ENCODE assay signal across 21 cellular contexts in the genomic region with DNA sequence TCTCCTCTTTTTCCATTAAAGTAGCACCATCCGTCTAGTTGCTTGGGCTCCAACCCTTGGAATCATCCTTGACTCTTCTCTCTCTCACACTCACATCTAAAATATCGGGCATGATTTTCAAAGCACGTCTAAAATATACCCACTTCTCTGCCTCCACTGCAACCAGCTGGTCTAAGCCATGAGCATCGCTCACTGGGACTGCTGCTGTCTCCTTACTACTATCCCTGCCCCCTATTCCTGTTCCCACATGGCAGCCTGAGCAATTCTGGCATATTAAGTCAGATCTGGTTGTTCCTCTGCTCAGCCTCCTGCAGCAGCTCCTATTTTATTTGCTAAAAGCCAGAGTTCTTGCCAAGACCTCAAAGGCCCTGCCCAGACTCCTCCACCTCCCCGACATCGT. TPM values are rescaled to one million over a fixed set of nuclear protein-coding genes. Genes with fewer than 3 reads are reported as not detected.
A peak's percentile ranks its signal among the peaks of the same experiment; 100 is the strongest.
DNase-seq lines count a peak whose midpoint lies in the region; ATAC-seq and TF ChIP-seq lines count a peak whose summit lies in the region.
"Had no signal": no experiment of that assay in that cellular context is flagged by ENCODE, and none has a peak within 500 bp of the region (broad histone marks: within the 10 kb centered on the region; RNA-seq: fewer than 3 reads in every experiment).

No MANE protein-coding gene starts in this region.

- H3K79me1 ChIP-seq in H9 (ENCODE audit: insufficient read depth, low read depth, low read length, poor library complexity, severe bottlenecking), result peaks cover 3% of the 10 kb centered on the region

- H4K8ac ChIP-seq in H9 (replicated peaks; ENCODE audit: insufficient read length, low read depth, low read length), result no peak overlapping the region

- H3T11ph ChIP-seq in H9 (ENCODE audit: low read length), result no peak overlapping the region

- H3K36me3 ChIP-seq in BLaER1 treated with 17β-estradiol and CSF1 and Interleukin-3, amounts not matched to agents 10 nM and 100 nM, result peaks cover 52 to 88% (median 73%) of the 10 kb centered on the region in 11 experiments
- H3K36me3 ChIP-seq: ovary, sigmoid colon had no signal

- DNase-seq in H9, result no peak
- DNase-seq in progenitor cell of endocrine pancreas (ENCODE audit: low spot score, unreplicated experiment), result no peak
- DNase-seq in NCI-H1694 (lab: John Stamatoyannopoulos, UW), result no peak
- DNase-seq: activated effector memory CD4-positive, alpha-beta T cell treated with anti-CD3 and anti-CD28 coated beads, Interleukin-2, amount 50 U/mL, for 16 hours; caudate nucleus; DND-41; erythroblast; foreskin melanocyte; hypothalamus; lower lobe of right lung; NCI-H1092; NCI-H2081 treated with DMSO at 0.1 percent for 48 hours; NCI-H510A treated with DMSO at 0.1 percent for 48 hours; ovary; sigmoid colon had no signal

- H2BK12ac ChIP-seq in H9 (ENCODE audit: insufficient read length, low read depth, low read length), result no peak overlapping the region

- no peak overlapping the region for H3K23ac ChIP-seq in H9 (ENCODE audit: insufficient read length, low read depth, low read length)

- H3K9me3 Mint-ChIP-seq in H9 (no peaks in the 10 kb centered on the region), progenitor cell of endocrine pancreas (ENCODE audit: low read depth) (no peaks in the 10 kb centered on the region)
- no peaks in the 10 kb centered on the region for H3K9me3 Mint-ChIP-seq in dendritic cell treated with granulocyte-macrophage colony-stimulating factor and Interleukin-4, amounts not matched to agents 40 ng/mL and 50 ng/mL, for 4 days

- H2AFZ ChIP-seq in H9 (ENCODE audit: low read length), result no peak overlapping the region

- no peak overlapping the region for H2BK20ac ChIP-seq in H9 (ENCODE audit: low read depth, low read length, poor library complexity, severe bottlenecking)

- ATAC-seq in GM18870 (IDR thresholded peaks at IDR 0.05; ENCODE audit: unreplicated experiment), result no peak
- no peak for ATAC-seq in HG02610 (IDR thresholded peaks at IDR 0.05; ENCODE audit: unreplicated experiment)

- H3K4me3 Mint-ChIP-seq in H9 (no peak overlapping the region), progenitor cell of endocrine pancreas (ENCODE audit: low read depth) (no peak overlapping the region)
- H3K4me3 Mint-ChIP-seq in dendritic cell treated with granulocyte-macrophage colony-stimulating factor and Interleukin-4, amounts not matched to agents 40 ng/mL and 50 ng/mL, for 4 days, result no peak overlapping the region

- intact Hi-C loops in dendritic cell treated with granulocyte-macrophage colony-stimulating factor and Interleukin-4, amounts not matched to agents 40 ng/mL and 50 ng/mL, for 4 days (cut with micrococcal nuclease), result loop anchor here (10.0 kb wide), 1 partner anchor 51 kb away; no protein-coding TSS in a partner anchor

- H3K4me3 ChIP-seq in BLaER1 treated with 17β-estradiol and CSF1 and Interleukin-3, amounts not matched to agents 10 nM and 100 nM, result no peak overlapping the region
- H3K4me3 ChIP-seq: lower lobe of right lung, ovary, sigmoid colon, tibial nerve had no signal

- H3K4me1 Mint-ChIP-seq in H9 (peaks cover 27 to 29% of the 10 kb centered on the region in 2 experiments; a peak in 3 of 4 replicates), progenitor cell of endocrine pancreas (ENCODE audit: low read depth) (peaks cover 2% of the 10 kb centered on the region)
- H3K4me1 Mint-ChIP-seq in dendritic cell treated with granulocyte-macrophage colony-stimulating factor and Interleukin-4, amounts not matched to agents 40 ng/mL and 50 ng/mL, for 4 days (ENCODE audit: low read depth), result peaks cover 59% of the 10 kb centered on the region

- no peak overlapping the region for H2BK15ac ChIP-seq in H9 (ENCODE audit: low read depth, low read length)

- H3K27me3 Mint-ChIP-seq in H9 (ENCODE audit: low read depth) (no peaks in the 10 kb centered on the region), progenitor cell of endocrine pancreas (no peaks in the 10 kb centered on the region)
- H3K27me3 Mint-ChIP-seq in dendritic cell treated with granulocyte-macrophage colony-stimulating factor and Interleukin-4, amounts not matched to agents 40 ng/mL and 50 ng/mL, for 4 days, result no peaks in the 10 kb centered on the region

- H3K18ac ChIP-seq in H9 (ENCODE audit: insufficient read length, low read depth, low read length), result no peak overlapping the region

- H4K20me1 ChIP-seq in BLaER1 treated with 17β-estradiol and CSF1 and Interleukin-3, amounts not matched to agents 10 nM and 100 nM, result peaks cover 0 to 26% (median 0%) of the 10 kb centered on the region in 11 experiments; a peak in 4 of 22 replicates
- H4K20me1 ChIP-seq in H9 (ENCODE audit: control insufficient read depth, insufficient read depth, insufficient read length), result no peaks in the 10 kb centered on the region

- H3K27me3 ChIP-seq in BLaER1 treated with 17β-estradiol and CSF1 and Interleukin-3, amounts not matched to agents 10 nM and 100 nM, result no peaks in the 10 kb centered on the region
- H3K27me3 ChIP-seq in H9 (ENCODE audit: insufficient read depth, low read length), result no peaks in the 10 kb centered on the region
- H3K27me3 ChIP-seq: ovary, sigmoid colon, tibial nerve had no signal

- no peak overlapping the region for H4K91ac ChIP-seq in H9 (ENCODE audit: insufficient read length, low read depth, low read length)

- H3K56ac ChIP-seq in H9 (ENCODE audit: insufficient read length, low read depth, low read length), result no peak overlapping the region

- no peak overlapping the region for H2BK120ac ChIP-seq in H9 (ENCODE audit: low read depth, low read length, poor library complexity, severe bottlenecking)

- H3K4me2 ChIP-seq in BLaER1 treated with 17β-estradiol and CSF1 and Interleukin-3, amounts not matched to agents 10 nM and 100 nM, result peak overlapping the region in 6 of 11 experiments; percentile 2 to 31 (median 10); a peak in 7 of 22 replicates
- no peak overlapping the region for H3K4me2 ChIP-seq in H9 (ENCODE audit: insufficient read depth, insufficient read length, low read length)

- H3K79me2 ChIP-seq in H9 (ENCODE audit: insufficient read depth, low read length), result 0 out of 2 replicates have a peak, but pooled peaks cover 1% of the 10 kb centered on the region

- H3K14ac ChIP-seq in H9 (ENCODE audit: insufficient read depth, low read length), result no peak overlapping the region

- H3K23me2 ChIP-seq in H9 (ENCODE audit: insufficient read length, low read depth, low read length, poor library complexity, severe bottlenecking), result no peaks in the 10 kb centered on the region

- H4K5ac ChIP-seq in H9 (ENCODE audit: insufficient read length, low read depth, low read length), result no peak overlapping the region

- no peak overlapping the region for H3K9ac ChIP-seq in BLaER1 treated with 17β-estradiol and CSF1 and Interleukin-3, amounts not matched to agents 10 nM and 100 nM
- H3K9ac ChIP-seq in H9 (ENCODE audit: extremely low read depth, insufficient read length, low read length), result no peak overlapping the region

- TF ChIP-seq CTCF in H9 (conservative IDR thresholded peaks at IDR 0.05) (no peak), progenitor cell of endocrine pancreas (IDR thresholded peaks at IDR 0.05; ENCODE audit: unreplicated experiment) (no peak)

- WGBS in H9 (ENCODE audit: extremely low coverage, insufficient read length, low lambda C conversion rate), result no CpG with 5 or more reads among the region's 6 CpGs

- peaks cover 0 to 31% (median 13%) of the 10 kb centered on the region in 11 experiments; a peak in 12 of 22 replicates for H3K9me3 ChIP-seq in BLaER1 treated with 17β-estradiol and CSF1 and Interleukin-3, amounts not matched to agents 10 nM and 100 nM (replicated peaks in 1 of 11)
- H3K9me3 ChIP-seq in H9 (ENCODE audit: control insufficient read depth, low read depth, low read length), result no peaks in the 10 kb centered on the region
- H3K9me3 ChIP-seq: Caco-2, lower lobe of right lung, ovary, sigmoid colon, tibial nerve had no signal

- H2BK5ac ChIP-seq in H9 (ENCODE audit: insufficient read length, low read length), result no peak overlapping the region

- peaks cover 21 to 71% (median 69%) of the 10 kb centered on the region in 3 experiments; a peak in 6 of 7 replicates for H3K36me3 Mint-ChIP-seq in H9 (ENCODE audit: insufficient read depth in 1 of 3, low read depth in 3 of 3)
- H3K36me3 Mint-ChIP-seq in dendritic cell treated with granulocyte-macrophage colony-stimulating factor and Interleukin-4, amounts not matched to agents 40 ng/mL and 50 ng/mL, for 4 days (ENCODE audit: low read depth), result peaks cover 89% of the 10 kb centered on the region
- H3K36me3 Mint-ChIP-seq in progenitor cell of endocrine pancreas (ENCODE audit: insufficient read depth), result peaks cover 18% of the 10 kb centered on the region

- no peak overlapping the region for H3K4ac ChIP-seq in H9 (ENCODE audit: low read depth, low read length)

- H3K27ac Mint-ChIP-seq in H9 (peak overlapping the region; percentile 0 to 69 (median 55); a peak in 5 of 7 replicates), progenitor cell of endocrine pancreas (peak overlapping the region; percentile 17)
- peak overlapping the region; percentile 66 for H3K27ac Mint-ChIP-seq in dendritic cell treated with granulocyte-macrophage colony-stimulating factor and Interleukin-4, amounts not matched to agents 40 ng/mL and 50 ng/mL, for 4 days

- H2AK5ac ChIP-seq in H9 (ENCODE audit: insufficient read length, low read length), result no peak overlapping the region

- H3K4me1 ChIP-seq in BLaER1 treated with 17β-estradiol and CSF1 and Interleukin-3, amounts not matched to agents 10 nM and 100 nM, result peaks cover 22 to 50% (median 32%) of the 10 kb centered on the region in 10 experiments
- peaks cover 4% of the 10 kb centered on the region; the same call in 1 of the 2 replicates for H3K4me1 ChIP-seq in H9 (ENCODE audit: insufficient read depth, low read length)
- H3K4me1 ChIP-seq: lower lobe of right lung, sigmoid colon had no signal

- peak overlapping the region in 5 of 11 experiments; percentile 12 to 38 (median 34); a peak in 9 of 22 replicates for H3K27ac ChIP-seq in BLaER1 treated with 17β-estradiol and CSF1 and Interleukin-3, amounts not matched to agents 10 nM and 100 nM
- no peak overlapping the region for H3K27ac ChIP-seq in H9 (ENCODE audit: insufficient read length, low read depth, low read length)
- H3K27ac ChIP-seq: lower lobe of right lung, ovary, sigmoid colon had no signal

RNA-seq across cellular contexts. Expression of a gene that starts 53.7 kb away (rescaled TPM):
- total RNA-seq in H9 (2021) (139 and 141 TPM in 2 replicates), progenitor cell of endocrine pancreas (74.0 and 80.7 TPM in 2 replicates)
